ENCODE assay signal across 1 cellular context in genomic region chr14:92122351-92122677, GRCh38.
A peak's percentile ranks its signal among the peaks of the same experiment; 100 is the strongest.
TF ChIP-seq lines count a peak whose summit lies in the region.

No MANE protein-coding gene starts in this region.

TF ChIP-seq in K562, 482 proteins besides CTCF, POLR2A, EP300 and RAD21:
- TF ChIP-seq GTF3C2 (IDR thresholded peaks at IDR 0.05; ENCODE audit: borderline replicate concordance, extremely low read depth, insufficient read length) (no peak), SIX5 (IDR thresholded peaks at IDR 0.05; ENCODE audit: borderline replicate concordance in 1 of 2, insufficient read depth in 1 of 2, low read depth in 1 of 2, low read length in 2 of 2) (0 out of 4 replicates have a peak, but pooled peaks of 1 of the 2 experiments have one; percentile 7), SAP30 (IDR thresholded peaks at IDR 0.05; ENCODE audit: borderline replicate concordance, insufficient read depth, low read depth, low read length, poor library complexity, severe bottlenecking) (peak; percentile 44), L3MBTL2 (IDR thresholded peaks at IDR 0.05) (peak; percentile 39; the same call in 1 of the 2 replicates), NR2C1 (IDR thresholded peaks at IDR 0.05) (no peak), NR2C1 (tag; IDR thresholded peaks at IDR 0.05) (no peak), SUPT5H (IDR thresholded peaks at IDR 0.05) (no peak), SMARCA5 (IDR thresholded peaks at IDR 0.05) (no peak), SP1 (CRISPR knock-in tag; IDR thresholded peaks at IDR 0.05) (no peak), ZNF347 (CRISPR knock-in tag; IDR thresholded peaks at IDR 0.05; ENCODE audit: low read depth) (no peak), RFX1 (IDR thresholded peaks at IDR 0.05) (no peak), CHD1 (IDR thresholded peaks at IDR 0.05; ENCODE audit: low read length) (peak; percentile 76), E2F6 (IDR thresholded peaks at IDR 0.05; ENCODE audit: borderline replicate concordance in 1 of 2, extremely low read depth in 1 of 2, insufficient read depth in 1 of 2, insufficient read length in 1 of 2, low read depth in 1 of 2, low read length in 1 of 2, poor library complexity in 1 of 2, severe bottlenecking in 1 of 2) (peak in 1 of 2 experiments; percentile 10)
TF ChIP-seq in K562: peak in this region for 5.
